In the genomic region with DNA sequence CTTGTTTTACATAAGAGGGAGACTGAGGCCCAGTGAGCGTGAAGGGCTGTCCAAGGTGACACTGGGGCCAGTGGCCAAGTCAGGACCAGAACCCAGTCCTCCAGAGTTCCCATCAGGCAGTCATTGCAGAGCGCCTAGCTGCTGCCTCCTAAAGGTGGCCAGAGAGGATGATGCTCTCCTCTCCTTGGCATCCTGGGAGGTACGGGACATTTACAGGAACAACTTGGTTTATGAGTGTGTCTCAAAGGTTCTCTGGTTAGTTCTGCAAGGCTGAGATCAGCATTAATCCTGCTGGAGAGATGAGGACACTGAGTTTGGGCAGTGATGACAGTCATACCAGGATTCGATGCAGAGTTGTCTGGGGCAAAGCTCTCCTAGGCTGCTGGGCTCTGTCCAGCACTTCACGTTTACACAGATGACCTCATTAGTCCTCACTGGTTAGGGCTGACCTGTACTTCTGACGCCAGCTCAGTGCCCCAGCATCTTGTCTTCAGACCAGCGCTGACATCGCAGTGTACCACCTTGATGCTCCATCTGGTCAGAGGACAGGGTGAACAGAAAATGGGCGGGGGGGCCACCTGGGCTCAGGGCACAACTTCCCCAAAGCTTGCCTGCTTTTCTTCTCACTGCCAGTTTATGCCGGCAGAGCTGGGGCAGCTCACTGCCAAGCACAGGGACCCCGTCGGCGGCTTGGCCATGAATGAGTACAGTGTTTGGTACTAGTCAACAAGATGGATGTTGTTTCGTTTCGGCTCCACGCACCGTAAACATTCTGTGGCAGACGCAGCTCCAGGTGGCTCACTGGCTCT, we compare ENCODE assay signal across 8 cellular contexts.
DNase-seq lines count a peak whose midpoint lies in the region; ATAC-seq and TF ChIP-seq lines count a peak whose summit lies in the region.
"Had no signal": no experiment of that assay in that cellular context is flagged by ENCODE, and none has a peak within 500 bp of the region (broad histone marks: within the 10 kb centered on the region; RNA-seq: fewer than 3 reads in every experiment).

No MANE protein-coding gene starts in this region.

- no peak overlapping the region for H3K4me2 ChIP-seq in GM23338

- H3K27me3 Mint-ChIP-seq in GM23338 (ENCODE audit: insufficient read depth, low read depth, poor library complexity) = peaks cover 5% of the 10 kb centered on the region

- H3K27ac Mint-ChIP-seq in GM23338 = no peak overlapping the region

- peak overlapping the region; percentile 66; the same call in 1 of the 2 replicates for H2AFZ ChIP-seq in GM23338

- CTCF ChIA-PET in Panc1 (lab: Charles Lee) = no interaction called here

- intact Hi-C loops in Panc1 (cut with micrococcal nuclease; ENCODE audit: unreplicated experiment) = no loop called here

- H3K4me1 ChIP-seq in GM23338 (ENCODE audit: insufficient read depth) (no peaks in the 10 kb centered on the region), Panc1 (ENCODE audit: control insufficient read depth, insufficient read depth, low read length) (no peaks in the 10 kb centered on the region)

- no TSS peak for BruUV-seq in Panc1 (replicated peaks; lab: Mats Ljungman, UMichigan)

- POLR2A ChIA-PET in Panc1 (lab: Charles Lee) = no interaction called here

- H3K36me3 ChIP-seq in GM23338 (ENCODE audit: insufficient read depth) = no peaks in the 10 kb centered on the region
- H3K36me3 ChIP-seq in Panc1 (ENCODE audit: control insufficient read depth, insufficient read depth, low read length) = no peaks in the 10 kb centered on the region

- in situ Hi-C loops in Panc1 (cut with HindIII; ENCODE audit: low pct_unique_long_range_greater_than_20kb, low sequenced_read_pairs) = no loop called here

- H3K79me2 ChIP-seq in GM23338 (replicated peaks; ENCODE audit: insufficient read depth) = no peaks in the 10 kb centered on the region

- H3K27ac ChIP-seq in GM23338 (ENCODE audit: low read depth) (no peak overlapping the region), Panc1 (ENCODE audit: low read length) (no peak overlapping the region)

- TF ChIP-seq CTCF in GM23338 (conservative IDR thresholded peaks at IDR 0.05; ENCODE audit: low read depth in 2 of 2) (0 out of 4 replicates have a peak, but pooled peaks of 1 of the 2 experiments have one; percentile 11), Panc1 (IDR thresholded peaks at IDR 0.05) (no peak), fibroblast of villous mesenchyme (IDR thresholded peaks at IDR 0.05; ENCODE audit: insufficient read depth, low read depth, low read length) (no peak)

- H3K27me3 ChIP-seq in GM23338 (ENCODE audit: insufficient read depth) (no peaks in the 10 kb centered on the region), Panc1 (ENCODE audit: control insufficient read depth, insufficient read depth, low read length) (no peaks in the 10 kb centered on the region)

- no peaks in the 10 kb centered on the region for H3K9me3 ChIP-seq in Panc1 (ENCODE audit: control insufficient read depth, insufficient read depth, low read depth, low read length)

- no peaks in the 10 kb centered on the region for H3K36me3 Mint-ChIP-seq in GM23338 (ENCODE audit: low read depth)

- H3K4me3 ChIP-seq in GM23338 (no peak overlapping the region), Panc1 (ENCODE audit: low read depth in 2 of 2, low read length in 2 of 2) (no peak overlapping the region), fibroblast of villous mesenchyme (ENCODE audit: low read depth, low read length) (no peak overlapping the region)

- no peaks in the 10 kb centered on the region for H3F3A ChIP-seq in GM23338 (replicated peaks; ENCODE audit: low read depth)

- no peaks in the 10 kb centered on the region for H3K9me2 ChIP-seq in GM23338 (ENCODE audit: insufficient read depth)

- no peaks in the 10 kb centered on the region for H3K9me3 Mint-ChIP-seq in GM23338

- no peaks in the 10 kb centered on the region for H4K20me1 ChIP-seq in GM23338 (replicated peaks; ENCODE audit: insufficient read depth)

- H3K4me3 Mint-ChIP-seq in GM23338 = no peak overlapping the region

- ATAC-seq in GM23338 (no peak), Panc1 (peak; percentile 37; the same call in 1 of the 2 replicates), GM21825 (IDR thresholded peaks at IDR 0.05; ENCODE audit: unreplicated experiment) (no peak)

- peaks cover 6% of the 10 kb centered on the region; the same call in 1 of the 3 replicates for H3K4me1 Mint-ChIP-seq in GM23338

- DNase-seq in GM23338 (ENCODE audit: low spot score) = no peak
- DNase-seq in Panc1 (ENCODE audit: low read depth, low spot score) = no peak
- peak; percentile 24 for DNase-seq in fibroblast of villous mesenchyme (ENCODE audit: low read depth)
- DNase-seq in putamen (ENCODE audit: low spot score) = peak; percentile 17
- no peak for DNase-seq in DMS 273 (lab: John Stamatoyannopoulos, UW; ENCODE audit: unreplicated experiment)
- no peak for DNase-seq in activated CD4-positive, alpha-beta T cell treated with anti-CD3 and anti-CD28 coated beads for 1 hour
- DNase-seq: trophoblast cell had no signal

TF ChIP-seq in GM23338, 12 proteins besides CTCF, POLR2A, EP300 and RAD21:
- TF ChIP-seq REST (IDR thresholded peaks at IDR 0.05; ENCODE audit: unreplicated experiment) (peak; percentile 41), STAT1 (IDR thresholded peaks at IDR 0.05; ENCODE audit: unreplicated experiment) (no peak)
TF ChIP-seq in GM23338: peak in this region for 1.

Comparison
In these comparisons a context has a peak if more than half of its experiments do, and no peak if none do; other contexts are left out.
1. DNase-seq: peak in fibroblast of villous mesenchyme (single experiment) and putamen (single experiment); none in GM23338 (single experiment), Panc1 (single experiment), DMS 273 (single experiment) and activated CD4-positive, alpha-beta T cell treated with anti-CD3 and anti-CD28 coated beads for 1 hour (single experiment).